ENCODE assay signal across 18 cellular contexts in the genomic region with DNA sequence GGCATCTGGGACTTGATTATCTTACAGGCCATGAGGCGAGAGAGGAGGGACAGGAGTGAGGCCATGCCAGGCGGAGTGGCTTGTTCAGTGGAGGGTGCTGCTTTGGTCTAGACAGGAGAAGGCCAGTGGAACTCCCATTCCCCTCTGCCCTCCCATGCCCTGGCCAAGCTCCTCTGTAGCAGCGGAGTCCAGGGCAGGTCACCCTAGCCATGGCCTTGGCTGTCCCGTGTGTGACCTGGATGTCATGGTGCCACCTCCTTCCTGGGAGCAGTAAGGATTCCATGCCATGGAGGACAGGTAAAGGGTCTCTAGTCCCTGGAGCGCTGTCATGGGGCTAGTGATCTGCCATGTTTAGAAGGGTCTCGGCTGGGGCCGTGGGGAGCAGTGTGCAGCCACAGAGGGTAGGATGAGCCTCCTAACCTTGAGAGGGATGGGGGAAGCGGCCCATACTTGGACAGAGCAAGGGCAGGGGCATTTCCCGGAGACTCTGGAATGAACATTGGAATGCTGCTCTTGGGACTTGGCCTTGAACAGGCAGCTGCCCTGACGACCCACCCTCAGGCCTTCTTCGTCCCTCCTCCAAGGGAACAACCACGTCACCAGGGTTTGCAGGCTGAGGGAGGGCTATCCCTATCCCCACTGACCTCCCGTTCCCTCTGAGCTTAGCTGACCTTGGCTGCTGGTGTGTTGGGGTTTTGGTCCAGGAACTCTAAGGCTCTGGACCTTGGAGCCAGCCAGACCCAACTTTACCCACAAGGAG.
DNase-seq lines count a peak whose midpoint lies in the region; ATAC-seq and TF ChIP-seq lines count a peak whose summit lies in the region.
"Had no signal": no experiment of that assay in that cellular context is flagged by ENCODE, and none has a peak within 500 bp of the region (broad histone marks: within the 10 kb centered on the region; RNA-seq: fewer than 3 reads in every experiment).

No MANE protein-coding gene starts in this region.

- no peak for TF ChIP-seq CTCF in IMR-90 (conservative IDR thresholded peaks at IDR 0.05; ENCODE audit: low read depth, low read length)
- TF ChIP-seq CTCF in endodermal cell (conservative IDR thresholded peaks at IDR 0.05): no peak

- peak overlapping the region; percentile 28; the same call in 1 of the 2 replicates for H3K14ac ChIP-seq in IMR-90 (replicated peaks; ENCODE audit: low read depth, low read length)
- H3K14ac ChIP-seq in mesenchymal stem cell (ENCODE audit: low read length in 2 of 2): no peak overlapping the region

- in situ Hi-C loops in IMR-90 (cut with MboI; ENCODE audit: low sequenced_read_pairs): no loop called here

- H3K9me1 ChIP-seq in IMR-90 (ENCODE audit: insufficient read depth, low read length): peaks cover 30% of the 10 kb centered on the region

- intact Hi-C loops in IMR-90 (cut with micrococcal nuclease): no loop called here

- H2BK120ac ChIP-seq in IMR-90 (ENCODE audit: low read depth, low read length) (no peak overlapping the region), mesenchymal stem cell (ENCODE audit: low read depth, low read length) (no peak overlapping the region)

- H2AK9ac ChIP-seq in IMR-90 (replicated peaks; ENCODE audit: low read depth, low read length, poor library complexity): peak overlapping the region; percentile 59

- peak overlapping the region; percentile 40; the same call in 1 of the 2 replicates for H3K4ac ChIP-seq in IMR-90 (ENCODE audit: low read depth, low read length)
- H3K4ac ChIP-seq in mesenchymal stem cell (ENCODE audit: low read depth in 1 of 2, low read length in 2 of 2): no peak overlapping the region

- H3K27ac ChIP-seq in IMR-90 (ENCODE audit: insufficient read depth, low read length) (no peak overlapping the region), endodermal cell (ENCODE audit: low read depth, low read length) (no peak overlapping the region), mesenchymal stem cell (ENCODE audit: low read length, poor library complexity, severe bottlenecking) (no peak overlapping the region), stomach smooth muscle (ENCODE audit: low read length) (peak overlapping the region; percentile 46)

- H3K36me3 ChIP-seq in IMR-90 (ENCODE audit: control insufficient read depth, insufficient read depth, low read length) (peaks cover 3% of the 10 kb centered on the region; the same call in 1 of the 2 replicates), endodermal cell (ENCODE audit: control insufficient read depth, insufficient read depth, low read length) (no peaks in the 10 kb centered on the region), mesenchymal stem cell (ENCODE audit: control insufficient read depth in 1 of 2, insufficient read depth in 2 of 2, low read depth in 1 of 2, low read length in 2 of 2) (peaks cover 0 to 38% of the 10 kb centered on the region in 2 experiments), stomach smooth muscle (ENCODE audit: control insufficient read depth in 2 of 2, insufficient read depth in 2 of 2, low read length in 2 of 2) (peaks cover 0 to 4% of the 10 kb centered on the region in 2 donors)

- POLR2A ChIA-PET in IMR-90 (lab: Charles Lee; ENCODE audit: unreplicated experiment): no interaction called here

- H3K9me3 ChIP-seq in IMR-90 (ENCODE audit: control insufficient read depth, insufficient read depth, low read length): no peaks in the 10 kb centered on the region
- no peaks in the 10 kb centered on the region for H3K9me3 ChIP-seq in endodermal cell (ENCODE audit: control insufficient read depth, low read length)
- H3K9me3 ChIP-seq in mesenchymal stem cell (ENCODE audit: control insufficient read depth, low read length): no peaks in the 10 kb centered on the region
- no peaks in the 10 kb centered on the region for H3K9me3 ChIP-seq in stomach smooth muscle (ENCODE audit: control insufficient read depth in 2 of 2, low read length in 2 of 2)

- H3K9ac ChIP-seq in IMR-90 (ENCODE audit: low read depth, low read length): no peak overlapping the region
- H3K9ac ChIP-seq in endodermal cell (ENCODE audit: extremely low read depth, low read length, poor library complexity, severe bottlenecking): no peak overlapping the region
- H3K9ac ChIP-seq in mesenchymal stem cell (ENCODE audit: low read length): no peak overlapping the region
- peak overlapping the region in 1 of 2 donors; percentile 13 for H3K9ac ChIP-seq in stomach smooth muscle (ENCODE audit: low read length in 2 of 2)

- H3K56ac ChIP-seq in IMR-90 (ENCODE audit: extremely low read depth, insufficient read depth, low read length): no peak overlapping the region

- H3K18ac ChIP-seq in IMR-90 (ENCODE audit: low read depth, low read length): no peak overlapping the region
- no peak overlapping the region for H3K18ac ChIP-seq in mesenchymal stem cell (ENCODE audit: low read depth in 1 of 2, low read length in 2 of 2)

- H3K4me1 Mint-ChIP-seq in endodermal cell: peaks cover 23% of the 10 kb centered on the region

- H3K27me3 ChIP-seq in IMR-90 (ENCODE audit: control insufficient read depth, insufficient read depth, low read length) (no peaks in the 10 kb centered on the region), endodermal cell (ENCODE audit: control insufficient read depth, insufficient read depth, low read length, poor library complexity, severe bottlenecking) (no peaks in the 10 kb centered on the region), mesenchymal stem cell (ENCODE audit: control insufficient read depth in 1 of 2, insufficient read depth in 1 of 2, low read length in 2 of 2) (no peaks in the 10 kb centered on the region), stomach smooth muscle (ENCODE audit: control insufficient read depth in 1 of 2, insufficient read depth in 2 of 2, low read length in 2 of 2) (no peaks in the 10 kb centered on the region)

- TF ChIP-seq POLR2A in IMR-90 (IDR thresholded peaks at IDR 0.05; ENCODE audit: low read depth, low read length): no peak

- dilution Hi-C loops in IMR-90 (cut with HindIII; ENCODE audit: low sequenced_read_pairs, unreplicated experiment): no loop called here

- H3K4me2 ChIP-seq in IMR-90 (ENCODE audit: low read depth, low read length): no peak overlapping the region
- H3K4me2 ChIP-seq in mesenchymal stem cell (ENCODE audit: low read length, poor library complexity, severe bottlenecking): no peak overlapping the region

- WGBS in IMR-90 (ENCODE audit: extremely low coverage in 2 of 2, insufficient read length in 1 of 2), 2 experiments: 88% methylated on average over 5 of the region's 13 CpGs; no CpG with 5 or more reads in 1 of the 2 experiments
- 89 to 95% methylated on average over 6 to 13 of the region's 13 CpGs for WGBS in endodermal cell (ENCODE audit: insufficient coverage in 1 of 2, insufficient read length in 1 of 2), 2 experiments
- WGBS in mesenchymal stem cell: 73% methylated on average over 10 of the region's 13 CpGs

- peaks cover 84% of the 10 kb centered on the region for H4K20me1 ChIP-seq in IMR-90 (ENCODE audit: insufficient read depth, low read length)

- H2BK12ac ChIP-seq in mesenchymal stem cell (ENCODE audit: low read length in 2 of 2): no peak overlapping the region

- peak overlapping the region; percentile 3 for H2AFZ ChIP-seq in IMR-90 (replicated peaks; ENCODE audit: low read length, poor library complexity)
- no peak overlapping the region for H2AFZ ChIP-seq in mesenchymal stem cell (ENCODE audit: low read depth, low read length)

- H3K4me1 ChIP-seq in IMR-90 (ENCODE audit: control insufficient read depth, insufficient read depth, low read length) (peaks cover 19% of the 10 kb centered on the region), endodermal cell (ENCODE audit: control insufficient read depth, insufficient read depth, low read length) (peaks cover 8% of the 10 kb centered on the region), mesenchymal stem cell (ENCODE audit: control insufficient read depth, insufficient read depth, low read depth, low read length) (peaks cover 43% of the 10 kb centered on the region), stomach smooth muscle (ENCODE audit: control insufficient read depth, insufficient read depth, low read length) (peaks cover 81% of the 10 kb centered on the region)

- peak overlapping the region; percentile 33 for H3K27ac Mint-ChIP-seq in endodermal cell
- H3K27ac Mint-ChIP-seq: activated naive CD4-positive, alpha-beta T cell treated with anti-CD3 and anti-CD28 coated beads for 36 hours; natural killer cell; stimulated activated naive B cell treated with anti-CD40 and anti-IgM and Interleukin-4, amounts not matched to agents 10 μg/mL and 1 μg/mL and 100 μg/mL, for 72 hours; T-helper 17 cell had no signal

- no peak overlapping the region for H3K4me3 Mint-ChIP-seq in endodermal cell
- H3K4me3 Mint-ChIP-seq: activated naive CD4-positive, alpha-beta T cell treated with anti-CD3 and anti-CD28 coated beads for 36 hours; natural killer cell; stimulated activated naive B cell treated with anti-CD40 and anti-IgM and Interleukin-4, amounts not matched to agents 10 μg/mL and 1 μg/mL and 100 μg/mL, for 72 hours; T-helper 17 cell had no signal

- no peak overlapping the region for H4K5ac ChIP-seq in IMR-90 (ENCODE audit: low read depth, low read length)

- H3K27me3 Mint-ChIP-seq in endodermal cell (ENCODE audit: insufficient read depth): no peaks in the 10 kb centered on the region
- H3K27me3 Mint-ChIP-seq: stimulated activated naive B cell treated with anti-CD40 and anti-IgM and Interleukin-4, amounts not matched to agents 10 μg/mL and 1 μg/mL and 100 μg/mL, for 72 hours had no signal

- no peaks in the 10 kb centered on the region for H3K9me3 Mint-ChIP-seq in endodermal cell
- H3K9me3 Mint-ChIP-seq: activated naive CD4-positive, alpha-beta T cell treated with anti-CD3 and anti-CD28 coated beads for 36 hours; natural killer cell; stimulated activated naive B cell treated with anti-CD40 and anti-IgM and Interleukin-4, amounts not matched to agents 10 μg/mL and 1 μg/mL and 100 μg/mL, for 72 hours had no signal

- TF ChIP-seq RAD21 in IMR-90 (IDR thresholded peaks at IDR 0.05; ENCODE audit: low read length): no peak

- H2AK5ac ChIP-seq in IMR-90 (ENCODE audit: low read depth, low read length) (peak overlapping the region; percentile 1; the same call in 1 of the 2 replicates), mesenchymal stem cell (ENCODE audit: low read length, severe bottlenecking) (no peak overlapping the region)

- H3K4me3 ChIP-seq in IMR-90 (ENCODE audit: insufficient read depth, low read depth, low read length) (no peak overlapping the region), endodermal cell (ENCODE audit: low read length) (no peak overlapping the region), mesenchymal stem cell (ENCODE audit: insufficient read depth in 1 of 2, low read depth in 1 of 2, low read length in 2 of 2) (no peak overlapping the region), stomach smooth muscle (ENCODE audit: low read length in 2 of 2) (peak overlapping the region in 1 of 2 donors; percentile 22)

- H3K79me1 ChIP-seq in IMR-90 (ENCODE audit: low read depth in 1 of 2, low read length in 2 of 2): peaks cover 28 to 82% of the 10 kb centered on the region in 2 experiments; a peak in 3 of 4 replicates
- H3K79me1 ChIP-seq in mesenchymal stem cell (replicated peaks; ENCODE audit: low read length, poor library complexity, severe bottlenecking): peaks cover 80% of the 10 kb centered on the region

- H3K23ac ChIP-seq in IMR-90 (ENCODE audit: low read depth, low read length): peak overlapping the region; percentile 29; the same call in 1 of the 2 replicates
- H3K23ac ChIP-seq in mesenchymal stem cell (ENCODE audit: low read length in 2 of 2): no peak overlapping the region

- ATAC-seq in IMR-90 (ENCODE audit: low read depth) (peak; percentile 36; the same call in 1 of the 2 replicates), GM21447 (IDR thresholded peaks at IDR 0.05; ENCODE audit: unreplicated experiment) (no peak)
- ATAC-seq: activated CD4-positive, CD25-positive, alpha-beta regulatory T cell treated with anti-CD3 and anti-CD28 coated beads, Interleukin-2, amount 50 U/mL, for 24 hours; natural killer cell; stimulated activated naive B cell treated with anti-CD40 and anti-IgM and Interleukin-4, amounts not matched to agents 10 μg/mL and 1 μg/mL and 100 μg/mL, for 72 hours; T-helper 17 cell had no signal

- H2BK20ac ChIP-seq in IMR-90 (ENCODE audit: low read depth, low read length): no peak overlapping the region

- CTCF ChIA-PET in IMR-90 (lab: Yijun Ruan, JAX): interaction anchor here (2.0 kb wide), 1 partner anchor 17 kb away, joined by 4 read pairs; no protein-coding TSS in a partner anchor

- H4K91ac ChIP-seq in IMR-90 (ENCODE audit: insufficient read depth, low read depth, low read length) (peak overlapping the region; percentile 28; the same call in 1 of the 2 replicates), mesenchymal stem cell (ENCODE audit: low read length) (no peak overlapping the region)

- no peak for DNase-seq in IMR-90
- DNase-seq in endodermal cell: no peak
- DNase-seq in mesenchymal stem cell: peak; percentile 43
- no peak for DNase-seq in KG1 (lab: John Stamatoyannopoulos, UW)
- no peak for DNase-seq in dermis blood vessel endothelial cell
- no peak for DNase-seq in NCI-H1417 treated with DMSO at 0.1 percent for 48 hours (lab: John Stamatoyannopoulos, UW)
- DNase-seq: activated CD8-positive, alpha-beta memory T cell treated with anti-CD3 and anti-CD28 coated beads, Interleukin-2, amount 50 U/mL, for 4 hours; activated naive CD4-positive, alpha-beta T cell treated with anti-CD3 and anti-CD28 coated beads for 36 hours; AML-193; central memory CD4-positive, alpha-beta T cell; kidney glomerular epithelial cell; natural killer cell; NCI-H2081; stimulated activated naive B cell treated with anti-CD40 and anti-IgM and Interleukin-4, amounts not matched to agents 10 μg/mL and 1 μg/mL and 100 μg/mL, for 72 hours; T-helper 17 cell had no signal

- no peak overlapping the region for H2BK5ac ChIP-seq in IMR-90 (ENCODE audit: low read depth, low read length, poor library complexity, severe bottlenecking)
- no peak overlapping the region for H2BK5ac ChIP-seq in mesenchymal stem cell (ENCODE audit: low read depth, low read length, poor library complexity, severe bottlenecking)

- no peaks in the 10 kb centered on the region for H3K36me3 Mint-ChIP-seq in endodermal cell (ENCODE audit: low read depth)
- H3K36me3 Mint-ChIP-seq: natural killer cell; stimulated activated naive B cell treated with anti-CD40 and anti-IgM and Interleukin-4, amounts not matched to agents 10 μg/mL and 1 μg/mL and 100 μg/mL, for 72 hours had no signal

- no peak overlapping the region; the same call in 2 of the 3 replicates for H2BK15ac ChIP-seq in IMR-90 (ENCODE audit: low read depth, low read length)
- H2BK15ac ChIP-seq in mesenchymal stem cell (ENCODE audit: low read depth, poor library complexity, severe bottlenecking): no peak overlapping the region

- no TSS peak for BruUV-seq in IMR-90 (replicated peaks; lab: Mats Ljungman, UMichigan)

- H4K8ac ChIP-seq in IMR-90 (ENCODE audit: low read depth in 2 of 2, low read length in 2 of 2) (no peak overlapping the region), mesenchymal stem cell (ENCODE audit: low read length) (no peak overlapping the region)
